Comparison of ENCODE assay signal across 8 cellular contexts in genomic region chr12:108773798-108774788, GRCh38. TPM values are rescaled to one million over a fixed set of nuclear protein-coding genes. Genes with fewer than 3 reads are reported as not detected.
DNase-seq lines count a peak whose midpoint lies in the region; ATAC-seq and TF ChIP-seq lines count a peak whose summit lies in the region.

No MANE protein-coding gene starts in this region.

- peak; percentile 93 to 95 for ATAC-seq in left cardiac atrium
- no peak for ATAC-seq in HG03460 (IDR thresholded peaks at IDR 0.05; ENCODE audit: unreplicated experiment)

- POLR2A ChIA-PET in A673 (lab: Charles Lee; ENCODE audit: low non-redundant PET), result no interaction called here

- no TSS peak for BruUV-seq in A673 (replicated peaks; lab: Mats Ljungman, UMichigan)

- TF ChIP-seq CTCF in A673 (conservative IDR thresholded peaks at IDR 0.05; ENCODE audit: low read depth, low read length) (no peak), retinal pigment epithelial cell (conservative IDR thresholded peaks at IDR 0.05; ENCODE audit: low read depth, low read length) (no peak)

- peak overlapping the region; percentile 7 for H3K27ac ChIP-seq in A673 (ENCODE audit: low read depth, low read length, poor library complexity, severe bottlenecking)

- no peaks in the 10 kb centered on the region for H3K36me3 ChIP-seq in A673 (ENCODE audit: insufficient read depth, low read length, poor library complexity, severe bottlenecking)
- H3K36me3 ChIP-seq in MG63, result no peaks in the 10 kb centered on the region

- intact Hi-C loops in A673 (cut with micrococcal nuclease; ENCODE audit: unreplicated experiment) (no loop called here), left cardiac atrium (cut with DNase I) (loop anchor here in 1 of 2 donors (5.0 kb wide), 1 partner anchor 42 kb away; the partner anchor contains the start of gene CORO1C)

- peaks cover 8% of the 10 kb centered on the region for H3K4me1 ChIP-seq in A673 (ENCODE audit: insufficient read depth, low read length, poor library complexity, severe bottlenecking)

- no peaks in the 10 kb centered on the region for H3K9me3 ChIP-seq in A673 (ENCODE audit: low read depth, low read length, poor library complexity, severe bottlenecking)
- H3K9me3 ChIP-seq in MG63, result no peaks in the 10 kb centered on the region

- no peaks in the 10 kb centered on the region for H3K27me3 ChIP-seq in A673 (replicated peaks; ENCODE audit: insufficient read depth, low read depth, low read length, poor library complexity)
- no peaks in the 10 kb centered on the region for H3K27me3 ChIP-seq in MG63

- DNase-seq in A673 (ENCODE audit: low spot score) (peak; percentile 55), MG63 (peak; percentile 71), amniotic epithelial cell (ENCODE audit: low read depth) (peak; percentile 63), left cardiac atrium (peak; percentile 91), retinal pigment epithelial cell (ENCODE audit: low read depth) (peak; percentile 17), NCI-H187 (lab: John Stamatoyannopoulos, UW) (no peak), AML-193 (lab: John Stamatoyannopoulos, UW) (no peak)

- H3K4me3 ChIP-seq in A673 (ENCODE audit: low read depth, low read length, poor library complexity, severe bottlenecking) (no peak overlapping the region), MG63 (no peak overlapping the region), retinal pigment epithelial cell (ENCODE audit: low read length) (no peak overlapping the region)

- CTCF ChIA-PET in A673 (lab: Charles Lee), result no interaction called here

RNA-seq across cellular contexts. Expression of gene CORO1C, which starts 42.8 kb away (rescaled TPM):
- total RNA-seq in A673 (2021) (206 and 208 TPM in 2 replicates), left cardiac atrium (100 to 1,000 TPM in 1 of 2 donors, 10 to 100 TPM in 1; 95.0 to 109 TPM)
- total RNA-seq in MG63 (2014; rRNA removed; shearing (Covaris generic); ENCODE audit: low replicate concordance), result 228 and 229 TPM in 2 replicates

Comparison
In these comparisons a context has a peak if more than half of its experiments do, and no peak if none do; other contexts are left out.
1. DNase-seq: peak in A673 (single experiment), MG63 (single experiment), amniotic epithelial cell (single experiment), left cardiac atrium (single experiment) and retinal pigment epithelial cell (single experiment); none in NCI-H187 (0 of 2) and AML-193 (0 of 2).